ENCODE assay signal across 1 cellular context in genomic region chr11:115585361-115586024, GRCh38.
TF ChIP-seq lines count a peak whose summit lies in the region.

No MANE protein-coding gene starts in this region.

TF ChIP-seq in GM12878, 131 proteins besides CTCF, POLR2A, EP300 and RAD21 (continued from another document and continues in another):
- 0 out of 4 replicates have a peak, but pooled peaks of 1 of the 2 experiments have one; percentile 4 for TF ChIP-seq BHLHE40 (IDR thresholded peaks at IDR 0.05; ENCODE audit: borderline replicate concordance in 1 of 2, low read depth in 2 of 2, low read length in 1 of 2)
- 0 out of 2 replicates have a peak, but pooled peaks have one; percentile 19 for TF ChIP-seq MEF2A (IDR thresholded peaks at IDR 0.05; ENCODE audit: insufficient read depth, low read depth, low read length)
- no peak for TF ChIP-seq PAX8 (IDR thresholded peaks at IDR 0.05)
- no peak for TF ChIP-seq WRNIP1 (IDR thresholded peaks at IDR 0.05; ENCODE audit: borderline replicate concordance, low read depth, low read length)
- TF ChIP-seq NRF1 (conservative IDR thresholded peaks at IDR 0.05; ENCODE audit: low read depth, low read length): no peak
- TF ChIP-seq, protein P1, sequence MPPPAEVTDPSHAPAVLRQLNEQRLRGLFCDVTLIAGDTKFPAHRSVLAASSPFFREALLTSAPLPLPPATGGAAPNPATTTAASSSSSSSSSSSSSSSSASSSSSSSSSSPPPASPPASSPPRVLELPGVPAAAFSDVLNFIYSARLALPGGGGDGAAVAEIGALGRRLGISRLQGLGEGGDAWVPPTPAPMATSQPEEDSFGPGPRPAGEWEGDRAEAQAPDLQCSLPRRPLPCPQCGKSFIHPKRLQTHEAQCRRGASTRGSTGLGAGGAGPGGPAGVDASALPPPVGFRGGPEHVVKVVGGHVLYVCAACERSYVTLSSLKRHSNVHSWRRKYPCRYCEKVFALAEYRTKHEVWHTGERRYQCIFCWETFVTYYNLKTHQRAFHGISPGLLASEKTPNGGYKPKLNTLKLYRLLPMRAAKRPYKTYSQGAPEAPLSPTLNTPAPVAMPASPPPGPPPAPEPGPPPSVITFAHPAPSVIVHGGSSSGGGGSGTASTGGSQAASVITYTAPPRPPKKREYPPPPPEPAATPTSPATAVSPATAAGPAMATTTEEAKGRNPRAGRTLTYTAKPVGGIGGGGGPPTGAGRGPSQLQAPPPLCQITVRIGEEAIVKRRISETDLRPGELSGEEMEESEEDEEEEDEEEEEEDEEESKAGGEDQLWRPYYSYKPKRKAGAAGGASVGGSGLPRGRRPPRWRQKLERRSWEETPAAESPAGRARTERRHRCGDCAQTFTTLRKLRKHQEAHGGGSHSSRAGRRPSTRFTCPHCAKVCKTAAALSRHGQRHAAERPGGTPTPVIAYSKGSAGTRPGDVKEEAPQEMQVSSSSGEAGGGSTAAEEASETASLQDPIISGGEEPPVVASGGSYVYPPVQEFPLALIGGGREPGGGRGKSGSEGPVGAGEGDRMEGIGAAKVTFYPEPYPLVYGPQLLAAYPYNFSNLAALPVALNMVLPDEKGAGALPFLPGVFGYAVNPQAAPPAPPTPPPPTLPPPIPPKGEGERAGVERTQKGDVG (CRISPR knock-in tag; IDR thresholded peaks at IDR 0.05): no peak
- peak; percentile 65; the same call in 1 of the 2 replicates for TF ChIP-seq MTA3 (IDR thresholded peaks at IDR 0.05; ENCODE audit: borderline replicate concordance, low read length)
- TF ChIP-seq, protein P2, sequence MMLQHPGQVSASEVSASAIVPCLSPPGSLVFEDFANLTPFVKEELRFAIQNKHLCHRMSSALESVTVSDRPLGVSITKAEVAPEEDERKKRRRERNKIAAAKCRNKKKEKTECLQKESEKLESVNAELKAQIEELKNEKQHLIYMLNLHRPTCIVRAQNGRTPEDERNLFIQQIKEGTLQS (IDR thresholded peaks at IDR 0.05; ENCODE audit: borderline replicate concordance, extremely low read depth, low read depth, low read length): no peak
- TF ChIP-seq FOXK2 (IDR thresholded peaks at IDR 0.05): no peak
- TF ChIP-seq ZNF24 (IDR thresholded peaks at IDR 0.05): no peak
- TF ChIP-seq, protein P3, sequence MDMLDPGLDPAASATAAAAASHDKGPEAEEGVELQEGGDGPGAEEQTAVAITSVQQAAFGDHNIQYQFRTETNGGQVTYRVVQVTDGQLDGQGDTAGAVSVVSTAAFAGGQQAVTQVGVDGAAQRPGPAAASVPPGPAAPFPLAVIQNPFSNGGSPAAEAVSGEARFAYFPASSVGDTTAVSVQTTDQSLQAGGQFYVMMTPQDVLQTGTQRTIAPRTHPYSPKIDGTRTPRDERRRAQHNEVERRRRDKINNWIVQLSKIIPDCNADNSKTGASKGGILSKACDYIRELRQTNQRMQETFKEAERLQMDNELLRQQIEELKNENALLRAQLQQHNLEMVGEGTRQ (IDR thresholded peaks at IDR 0.05; ENCODE audit: borderline replicate concordance, low read depth, low read length): no peak
- no peak; a peak in 1 of 4 replicates for TF ChIP-seq CEBPB (IDR thresholded peaks at IDR 0.05; ENCODE audit: borderline replicate concordance in 1 of 2, low read depth in 2 of 2, low read length in 2 of 2)
- 0 out of 2 replicates have a peak, but pooled peaks have one; percentile 48 for TF ChIP-seq FOXM1 (IDR thresholded peaks at IDR 0.05; ENCODE audit: low read depth, low read length)
- TF ChIP-seq, protein P4, sequence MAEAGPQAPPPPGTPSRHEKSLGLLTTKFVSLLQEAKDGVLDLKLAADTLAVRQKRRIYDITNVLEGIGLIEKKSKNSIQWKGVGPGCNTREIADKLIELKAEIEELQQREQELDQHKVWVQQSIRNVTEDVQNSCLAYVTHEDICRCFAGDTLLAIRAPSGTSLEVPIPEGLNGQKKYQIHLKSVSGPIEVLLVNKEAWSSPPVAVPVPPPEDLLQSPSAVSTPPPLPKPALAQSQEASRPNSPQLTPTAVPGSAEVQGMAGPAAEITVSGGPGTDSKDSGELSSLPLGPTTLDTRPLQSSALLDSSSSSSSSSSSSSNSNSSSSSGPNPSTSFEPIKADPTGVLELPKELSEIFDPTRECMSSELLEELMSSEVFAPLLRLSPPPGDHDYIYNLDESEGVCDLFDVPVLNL (IDR thresholded peaks at IDR 0.05; ENCODE audit: low read depth, low read length): no peak
- TF ChIP-seq RELA (IDR thresholded peaks at IDR 0.05; ENCODE audit: borderline replicate concordance, partially characterized antibody): peak; percentile 49
- peak; percentile 77 for TF ChIP-seq DPF2 (IDR thresholded peaks at IDR 0.05)
- no peak for TF ChIP-seq CBFB (IDR thresholded peaks at IDR 0.05; ENCODE audit: low read depth)
- TF ChIP-seq ATF7 (IDR thresholded peaks at IDR 0.05; ENCODE audit: low read depth): peak; percentile 62
- no peak for TF ChIP-seq SREBF1 (IDR thresholded peaks at IDR 0.05; ENCODE audit: low read length)
- TF ChIP-seq PML (IDR thresholded peaks at IDR 0.05; ENCODE audit: low read length): no peak; the same call in 1 of the 2 replicates
- TF ChIP-seq IKZF2 (IDR thresholded peaks at IDR 0.05): peak; percentile 75 to 87
- TF ChIP-seq BMI1 (IDR thresholded peaks at IDR 0.05; ENCODE audit: borderline replicate concordance): no peak
- TF ChIP-seq NFXL1 (IDR thresholded peaks at IDR 0.05; ENCODE audit: borderline replicate concordance): no peak
- TF ChIP-seq ZZZ3 (IDR thresholded peaks at IDR 0.05; ENCODE audit: control insufficient read depth, insufficient read length, low read depth): no peak
- peak; percentile 27 for TF ChIP-seq MEF2B (IDR thresholded peaks at IDR 0.05; ENCODE audit: partially characterized antibody, poor library complexity, severe bottlenecking)
- no peak for TF ChIP-seq GATAD2B (conservative IDR thresholded peaks at IDR 0.05; ENCODE audit: low read depth)
- no peak for TF ChIP-seq NFYA (IDR thresholded peaks at IDR 0.05; ENCODE audit: borderline replicate concordance, low read depth, low read length)
- TF ChIP-seq FOS (IDR thresholded peaks at IDR 0.05; ENCODE audit: borderline replicate concordance, extremely low read depth, insufficient read length): no peak
- TF ChIP-seq, protein P5, sequence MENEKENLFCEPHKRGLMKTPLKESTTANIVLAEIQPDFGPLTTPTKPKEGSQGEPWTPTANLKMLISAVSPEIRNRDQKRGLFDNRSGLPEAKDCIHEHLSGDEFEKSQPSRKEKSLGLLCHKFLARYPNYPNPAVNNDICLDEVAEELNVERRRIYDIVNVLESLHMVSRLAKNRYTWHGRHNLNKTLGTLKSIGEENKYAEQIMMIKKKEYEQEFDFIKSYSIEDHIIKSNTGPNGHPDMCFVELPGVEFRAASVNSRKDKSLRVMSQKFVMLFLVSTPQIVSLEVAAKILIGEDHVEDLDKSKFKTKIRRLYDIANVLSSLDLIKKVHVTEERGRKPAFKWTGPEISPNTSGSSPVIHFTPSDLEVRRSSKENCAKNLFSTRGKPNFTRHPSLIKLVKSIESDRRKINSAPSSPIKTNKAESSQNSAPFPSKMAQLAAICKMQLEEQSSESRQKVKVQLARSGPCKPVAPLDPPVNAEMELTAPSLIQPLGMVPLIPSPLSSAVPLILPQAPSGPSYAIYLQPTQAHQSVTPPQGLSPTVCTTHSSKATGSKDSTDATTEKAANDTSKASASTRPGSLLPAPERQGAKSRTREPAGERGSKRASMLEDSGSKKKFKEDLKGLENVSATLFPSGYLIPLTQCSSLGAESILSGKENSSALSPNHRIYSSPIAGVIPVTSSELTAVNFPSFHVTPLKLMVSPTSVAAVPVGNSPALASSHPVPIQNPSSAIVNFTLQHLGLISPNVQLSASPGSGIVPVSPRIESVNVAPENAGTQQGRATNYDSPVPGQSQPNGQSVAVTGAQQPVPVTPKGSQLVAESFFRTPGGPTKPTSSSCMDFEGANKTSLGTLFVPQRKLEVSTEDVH (IDR thresholded peaks at IDR 0.05; ENCODE audit: low read depth, partially characterized antibody): no peak
- no peak for TF ChIP-seq HDAC6 (IDR thresholded peaks at IDR 0.05; ENCODE audit: unreplicated experiment)
- no peak for TF ChIP-seq ZNF207 (IDR thresholded peaks at IDR 0.05; ENCODE audit: borderline replicate concordance)
- peak in 1 of 2 experiments; percentile 42; a peak in 1 of 4 replicates for TF ChIP-seq SRF (IDR thresholded peaks at IDR 0.05; ENCODE audit: low read depth in 2 of 2, low read length in 2 of 2)
- TF ChIP-seq KAT2A (conservative IDR thresholded peaks at IDR 0.05; ENCODE audit: control insufficient read depth, low read depth, low read length): no peak
- TF ChIP-seq SMC3 (IDR thresholded peaks at IDR 0.05; ENCODE audit: borderline replicate concordance, low read length): no peak
- no peak for TF ChIP-seq SMARCA5 (IDR thresholded peaks at IDR 0.05)
- TF ChIP-seq CBX3 (IDR thresholded peaks at IDR 0.05; ENCODE audit: borderline replicate concordance, low read depth): no peak
- TF ChIP-seq STAT1 (conservative IDR thresholded peaks at IDR 0.05): no peak
- TF ChIP-seq YBX1 (IDR thresholded peaks at IDR 0.05): no peak
- TF ChIP-seq ZNF274 (IDR thresholded peaks at IDR 0.05; ENCODE audit: insufficient read depth, insufficient read length): no peak
- TF ChIP-seq MYB (IDR thresholded peaks at IDR 0.05; ENCODE audit: borderline replicate concordance, low read depth, low read length): no peak
- peak; percentile 86 for TF ChIP-seq RUNX3 (IDR thresholded peaks at IDR 0.05; ENCODE audit: low read length)
- no peak for TF ChIP-seq ZBTB40 (IDR thresholded peaks at IDR 0.05; ENCODE audit: borderline replicate concordance)
- no peak for TF ChIP-seq SIX5 (IDR thresholded peaks at IDR 0.05; ENCODE audit: low read depth, low read length, severe bottlenecking)
- no peak for TF ChIP-seq MYC (IDR thresholded peaks at IDR 0.05; ENCODE audit: insufficient read depth, insufficient read length, insufficient replicate concordance, low read length, severe bottlenecking)
- TF ChIP-seq POLR2AphosphoS5 (IDR thresholded peaks at IDR 0.05; ENCODE audit: low read length): 0 out of 2 replicates have a peak, but pooled peaks have one; percentile 23
- peak; percentile 82 for TF ChIP-seq BCL11A (IDR thresholded peaks at IDR 0.05; ENCODE audit: low read depth, low read length)
- TF ChIP-seq CHD4 (IDR thresholded peaks at IDR 0.05): no peak
- no peak for TF ChIP-seq IRF5 (IDR thresholded peaks at IDR 0.05; ENCODE audit: borderline replicate concordance)
- peak; percentile 58; the same call in 1 of the 2 replicates for TF ChIP-seq CREM (IDR thresholded peaks at IDR 0.05; ENCODE audit: low read depth)
- TF ChIP-seq NR2F1 (conservative IDR thresholded peaks at IDR 0.05): no peak
- TF ChIP-seq TARDBP (IDR thresholded peaks at IDR 0.05; ENCODE audit: borderline replicate concordance): no peak
- TF ChIP-seq NFIC (IDR thresholded peaks at IDR 0.05; ENCODE audit: low read depth, low read length): peak; percentile 73
- TF ChIP-seq, protein P6, sequence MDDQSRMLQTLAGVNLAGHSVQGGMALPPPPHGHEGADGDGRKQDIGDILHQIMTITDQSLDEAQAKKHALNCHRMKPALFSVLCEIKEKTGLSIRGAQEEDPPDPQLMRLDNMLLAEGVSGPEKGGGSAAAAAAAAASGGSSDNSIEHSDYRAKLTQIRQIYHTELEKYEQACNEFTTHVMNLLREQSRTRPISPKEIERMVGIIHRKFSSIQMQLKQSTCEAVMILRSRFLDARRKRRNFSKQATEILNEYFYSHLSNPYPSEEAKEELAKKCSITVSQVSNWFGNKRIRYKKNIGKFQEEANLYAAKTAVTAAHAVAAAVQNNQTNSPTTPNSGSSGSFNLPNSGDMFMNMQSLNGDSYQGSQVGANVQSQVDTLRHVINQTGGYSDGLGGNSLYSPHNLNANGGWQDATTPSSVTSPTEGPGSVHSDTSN (IDR thresholded peaks at IDR 0.05; ENCODE audit: insufficient replicate concordance, low read depth, low read length): no peak
- TF ChIP-seq, protein P7, sequence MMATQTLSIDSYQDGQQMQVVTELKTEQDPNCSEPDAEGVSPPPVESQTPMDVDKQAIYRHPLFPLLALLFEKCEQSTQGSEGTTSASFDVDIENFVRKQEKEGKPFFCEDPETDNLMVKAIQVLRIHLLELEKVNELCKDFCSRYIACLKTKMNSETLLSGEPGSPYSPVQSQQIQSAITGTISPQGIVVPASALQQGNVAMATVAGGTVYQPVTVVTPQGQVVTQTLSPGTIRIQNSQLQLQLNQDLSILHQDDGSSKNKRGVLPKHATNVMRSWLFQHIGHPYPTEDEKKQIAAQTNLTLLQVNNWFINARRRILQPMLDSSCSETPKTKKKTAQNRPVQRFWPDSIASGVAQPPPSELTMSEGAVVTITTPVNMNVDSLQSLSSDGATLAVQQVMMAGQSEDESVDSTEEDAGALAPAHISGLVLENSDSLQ (IDR thresholded peaks at IDR 0.05): no peak
